ENCODE assay signal across 15 cellular contexts in the genomic region with DNA sequence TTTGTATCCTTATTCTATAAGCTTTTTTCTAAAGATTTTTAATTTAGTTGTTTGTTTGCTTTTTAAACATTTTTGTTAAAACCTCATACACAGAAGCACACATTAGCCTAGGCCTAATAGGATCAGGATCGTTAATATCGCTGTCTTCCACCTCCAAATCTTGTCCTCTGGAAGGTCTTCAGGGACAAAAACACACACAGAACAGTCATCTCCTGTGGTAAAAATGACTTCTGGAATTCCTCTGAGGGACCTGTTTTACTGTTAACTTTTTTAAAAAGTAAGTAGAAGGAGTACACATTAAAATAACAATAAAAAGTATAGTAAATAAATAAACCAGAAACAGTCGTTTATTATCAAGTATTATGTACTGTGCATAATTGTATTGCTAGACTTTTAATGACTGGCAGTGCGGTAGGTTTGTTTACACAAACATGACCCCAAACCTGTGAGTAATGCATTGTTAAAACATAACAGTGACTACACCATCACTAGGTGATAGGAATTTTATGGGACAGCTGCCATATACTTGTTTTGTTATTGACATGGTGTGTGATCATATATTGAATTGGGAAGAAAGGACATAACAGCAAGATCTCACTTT.
DNase-seq lines count a peak whose midpoint lies in the region; ATAC-seq, FAIRE-seq and TF ChIP-seq lines count a peak whose summit lies in the region.
"Had no signal": no experiment of that assay in that cellular context is flagged by ENCODE, and none has a peak within 500 bp of the region (broad histone marks: within the 10 kb centered on the region; RNA-seq: fewer than 3 reads in every experiment).

No MANE protein-coding gene starts in this region.

- no peak for FAIRE-seq in bronchial epithelial cell (lab: Jason Lieb, UNC)
- FAIRE-seq: GM18507 had no signal

- ATAC-seq in mucosa of descending colon = peak; percentile 51
- ATAC-seq in HG03045 (IDR thresholded peaks at IDR 0.05; ENCODE audit: unreplicated experiment) = no peak
- no peak for ATAC-seq in HG02571 (IDR thresholded peaks at IDR 0.05; ENCODE audit: unreplicated experiment)

- no peak overlapping the region for H3K4me3 ChIP-seq in bronchial epithelial cell (ENCODE audit: low read depth, low read length)
- H3K4me3 ChIP-seq in mucosa of descending colon = no peak overlapping the region
- H3K4me3 ChIP-seq: left ventricle myocardium inferior, ovary, SK-N-MC had no signal

- no peaks in the 10 kb centered on the region for H3K9me3 ChIP-seq in mucosa of descending colon
- H3K9me3 ChIP-seq: left ventricle myocardium inferior, ovary had no signal

- intact Hi-C loops in mucosa of descending colon (cut with DNase I, micrococcal nuclease) = no loop called here

- DNase-seq in ELR (ENCODE audit: low read depth) (peak; percentile 88), LoVo (ENCODE audit: low spot score) (peak; percentile 55), bronchial epithelial cell (ENCODE audit: low read depth) (peak; percentile 76), mucosa of descending colon (no peak), islet precursor cell (no peak)
- DNase-seq: activated CD4-positive, alpha-beta T cell treated with anti-CD3 and anti-CD28 coated beads, Interleukin-2, amount 10 ng/mL, durations not matched to agents 24 days and 14 days; activated naive CD4-positive, alpha-beta T cell treated with anti-CD3 and anti-CD28 coated beads, Interleukin-2, amount 10 ng/mL, durations not matched to agents 7 days and 5 days; left ventricle myocardium inferior; ovary; stimulated activated CD4-positive, alpha-beta T cell treated with anti-CD3 and anti-CD28 coated beads, Interleukin-2, amount 100 ng/mL, for 48 hours; substantia nigra had no signal

- H3K36me3 ChIP-seq in bronchial epithelial cell (ENCODE audit: control insufficient read depth, insufficient read depth, low read length) (no peaks in the 10 kb centered on the region), mucosa of descending colon (ENCODE audit: low read depth) (no peaks in the 10 kb centered on the region)
- H3K36me3 ChIP-seq: left ventricle myocardium inferior, ovary had no signal

- no peaks in the 10 kb centered on the region for H3K27me3 ChIP-seq in bronchial epithelial cell (ENCODE audit: control insufficient read depth, insufficient read depth, low read length)
- H3K27me3 ChIP-seq: ovary had no signal

- H3K4me1 ChIP-seq in mucosa of descending colon (ENCODE audit: low read depth) = no peaks in the 10 kb centered on the region
- H3K4me1 ChIP-seq: left ventricle myocardium inferior had no signal

- TF ChIP-seq CTCF in bronchial epithelial cell (IDR thresholded peaks at IDR 0.05; ENCODE audit: insufficient read depth, low read length, severe bottlenecking) (no peak), mucosa of descending colon (IDR thresholded peaks at IDR 0.05) (no peak)

Comparison
In these comparisons a context has a peak if more than half of its experiments do, and no peak if none do; other contexts are left out.
1. DNase-seq: peak in ELR (single experiment), LoVo (single experiment) and bronchial epithelial cell (single experiment); none in mucosa of descending colon (0 of 3) and islet precursor cell (single experiment).